In genomic region chr5:167030500-167031120, GRCh38 we compare ENCODE assay signal across 10 cellular contexts. TPM values are rescaled to one million over a fixed set of nuclear protein-coding genes. Genes with fewer than 3 reads are reported as not detected.
DNase-seq lines count a peak whose midpoint lies in the region; TF ChIP-seq lines count a peak whose summit lies in the region.
"Had no signal": no experiment of that assay in that cellular context is flagged by ENCODE, and none has a peak within 500 bp of the region (broad histone marks: within the 10 kb centered on the region; RNA-seq: fewer than 3 reads in every experiment).

No MANE protein-coding gene starts in this region.

- CTCF ChIA-PET in AG04449 (lab: Yijun Ruan, JAX), result interaction anchor here (0.7 to 2.3 kb wide), 8 partner anchors 22 to 537 kb away, joined by 3 to 12 read pairs (median 4); no protein-coding TSS in a partner anchor

- peak; percentile 31 for TF ChIP-seq CTCF in AG04449 (IDR thresholded peaks at IDR 0.05; ENCODE audit: insufficient read depth, low read length, missing control alignments)
- peak; percentile 35 for TF ChIP-seq CTCF in GM13977 (IDR thresholded peaks at IDR 0.05; ENCODE audit: extremely low read depth, insufficient read depth, missing control alignments)

- no peak overlapping the region for H3K27ac ChIP-seq in SJCRH30

- no peak for DNase-seq in AG04449 (ENCODE audit: low read depth, low spot score)
- no peak for DNase-seq in GM13977 (ENCODE audit: low spot score)
- peak; percentile 27 to 63 for DNase-seq in SJCRH30
- peak; percentile 66 for DNase-seq in iPS DF 4.7 (ENCODE audit: extremely low read depth, low spot score)
- DNase-seq in hepatic stellate cell (ENCODE audit: low spot score), result no peak
- no peak for DNase-seq in HUDEP-2 (lab: John Stamatoyannopoulos, UW; ENCODE audit: unreplicated experiment in 76 of 76)
- no peak for DNase-seq in activated T-cell treated with anti-CD3 and anti-CD28 coated beads, Interleukin-2, amount 50 U/mL, for 1 hour
- no peak for DNase-seq in NCI-H2227 (lab: John Stamatoyannopoulos, UW; ENCODE audit: unreplicated experiment)
- DNase-seq: NCI-H1105 treated with DMSO at 0.1 percent for 48 hours, T-helper 1 cell had no signal

- POLR2A ChIA-PET in AG04449 (lab: Yijun Ruan, JAX), result no interaction called here

- H3K36me3 ChIP-seq in SJCRH30, result no peaks in the 10 kb centered on the region

- in situ Hi-C loops in GM13977 (cut with MboI; ENCODE audit: low pct_unique_long_range_greater_than_20kb, low sequenced_read_pairs, unreplicated experiment), result no loop called here

- no peaks in the 10 kb centered on the region for H3K9me3 ChIP-seq in SJCRH30 (replicated peaks)

- no peaks in the 10 kb centered on the region for H3K27me3 ChIP-seq in SJCRH30

- H3K4me3 ChIP-seq in AG04449 (ENCODE audit: low read depth, low read length) (no peak overlapping the region), SJCRH30 (no peak overlapping the region)

- H3K4me1 ChIP-seq in SJCRH30, result 0 out of 2 replicates have a peak, but pooled peaks cover 4% of the 10 kb centered on the region

RNA-seq across cellular contexts. Expression of gene TENM2, which starts 51.8 kb away (rescaled TPM):
- 2.1 and 2.3 TPM in 2 replicates for total RNA-seq in SJCRH30 (2014; rRNA removed; shearing (Covaris generic))

Comparison
In these comparisons a context has a peak if more than half of its experiments do, and no peak if none do; other contexts are left out.
1. DNase-seq: peak in SJCRH30 (2 of 2) and iPS DF 4.7 (single experiment); none in AG04449 (single experiment), GM13977 (single experiment), hepatic stellate cell (single experiment), HUDEP-2 (0 of 76), activated T-cell treated with anti-CD3 and anti-CD28 coated beads, Interleukin-2, amount 50 U/mL, for 1 hour (single experiment) and NCI-H2227 (single experiment).